In genomic region chr6:13455604-13456003, GRCh38 we compare ENCODE assay signal across 9 cellular contexts. TPM values are rescaled to one million over a fixed set of nuclear protein-coding genes. Genes with fewer than 3 reads are reported as not detected.
DNase-seq lines count a peak whose midpoint lies in the region; ATAC-seq and TF ChIP-seq lines count a peak whose summit lies in the region.
"Had no signal": no experiment of that assay in that cellular context is flagged by ENCODE, and none has a peak within 500 bp of the region (broad histone marks: within the 10 kb centered on the region; RNA-seq: fewer than 3 reads in every experiment).

No MANE protein-coding gene starts in this region.

- no peaks in the 10 kb centered on the region for H3K9me3 Mint-ChIP-seq in CD8-positive, alpha-beta T cell

- peaks cover 31% of the 10 kb centered on the region for H3K4me1 ChIP-seq in CD8-positive, alpha-beta T cell (ENCODE audit: insufficient read depth, low read length)
- peaks cover 0 to 8% of the 10 kb centered on the region in 2 donors for H3K4me1 ChIP-seq in esophagus (ENCODE audit: control insufficient read depth in 2 of 2, insufficient read depth in 2 of 2, low read length in 1 of 2)

- no peaks in the 10 kb centered on the region for H3K36me3 ChIP-seq in CD8-positive, alpha-beta T cell (ENCODE audit: insufficient read depth, low read length)
- peaks cover 0 to 6% of the 10 kb centered on the region in 2 donors for H3K36me3 ChIP-seq in esophagus (ENCODE audit: control insufficient read depth in 2 of 2, insufficient read depth in 2 of 2, low read length in 1 of 2)

- H3K27me3 ChIP-seq in CD8-positive, alpha-beta T cell (ENCODE audit: insufficient read depth, low read length) = no peaks in the 10 kb centered on the region
- H3K27me3 ChIP-seq in esophagus (ENCODE audit: control insufficient read depth in 1 of 2, insufficient read depth in 2 of 2, low read length in 2 of 2) = no peaks in the 10 kb centered on the region

- H3K4me1 Mint-ChIP-seq in CD8-positive, alpha-beta T cell (ENCODE audit: low read depth) = peaks cover 37% of the 10 kb centered on the region

- POLR2A ChIA-PET in CD8-positive, alpha-beta T cell (lab: Charles Lee) = no interaction called here

- H3K27ac ChIP-seq in CD8-positive, alpha-beta T cell (ENCODE audit: low read depth, low read length) = no peak overlapping the region
- peak overlapping the region; percentile 26 to 53 for H3K27ac ChIP-seq in esophagus (ENCODE audit: low read depth in 2 of 2, low read length in 1 of 2)

- H3K4me3 ChIP-seq in CD8-positive, alpha-beta T cell (ENCODE audit: low read depth, low read length) = no peak overlapping the region
- H3K4me3 ChIP-seq in esophagus (ENCODE audit: low read depth in 1 of 2, low read length in 2 of 2) = no peak overlapping the region

- no peak for TF ChIP-seq CTCF in CD8-positive, alpha-beta T cell (IDR thresholded peaks at IDR 0.05)
- TF ChIP-seq CTCF in omental fat pad (IDR thresholded peaks at IDR 0.05) = no peak

- no peaks in the 10 kb centered on the region for H3K27me3 Mint-ChIP-seq in CD8-positive, alpha-beta T cell (ENCODE audit: low read depth)

- peak overlapping the region; percentile 72 for H3K27ac Mint-ChIP-seq in CD8-positive, alpha-beta T cell

- CTCF ChIA-PET in CD8-positive, alpha-beta T cell (lab: Charles Lee) = interaction anchor here (0.6 to 4.9 kb wide), 3 partner anchors 82 to 138 kb away, joined by 3 to 38 read pairs (median 4); no protein-coding TSS in a partner anchor

- H3K9me3 ChIP-seq in CD8-positive, alpha-beta T cell (ENCODE audit: low read length) = no peaks in the 10 kb centered on the region
- no peaks in the 10 kb centered on the region for H3K9me3 ChIP-seq in esophagus (ENCODE audit: control insufficient read depth in 2 of 2, insufficient read depth in 1 of 2, low read depth in 1 of 2, low read length in 1 of 2)

- no peak for DNase-seq in CD8-positive, alpha-beta T cell
- no peak for DNase-seq in omental fat pad (ENCODE audit: low spot score)
- no peak for DNase-seq in HuH-7 (ENCODE audit: low spot score)
- DNase-seq in NCI-H1092 treated with DMSO at 0.1 percent for 48 hours (lab: John Stamatoyannopoulos, UW) = no peak
- DNase-seq: DMS 273 treated with DMSO at 0.1 percent for 48 hours, NCI-H1694 had no signal

- intact Hi-C loops in CD8-positive, alpha-beta T cell (cut with DNase I, micrococcal nuclease) = loop anchor here (1.0 to 10.0 kb wide), 3 partner anchors 31 to 159 kb away; partner anchors contain the start of genes NOL7 (in 1 of the 2) and SIRT5 (in 1 of the 2)

- ATAC-seq in CD8-positive, alpha-beta T cell = no peak
- ATAC-seq in HG02885 (IDR thresholded peaks at IDR 0.05; ENCODE audit: poor library complexity, unreplicated experiment) = peak; percentile 53
- peak; percentile 42 for ATAC-seq in omental fat pad (ENCODE audit: low FRiP score)
- ATAC-seq in HG02759 (IDR thresholded peaks at IDR 0.05; ENCODE audit: unreplicated experiment) = no peak

- WGBS in esophagus, 2 donors = 75 to 77% methylated on average over 4 of the region's 4 CpGs

- H3K4me3 Mint-ChIP-seq in CD8-positive, alpha-beta T cell = peak overlapping the region; percentile 4

- no peaks in the 10 kb centered on the region for H3K36me3 Mint-ChIP-seq in CD8-positive, alpha-beta T cell

RNA-seq across cellular contexts. Expression of gene GFOD1, which starts 31.8 kb away (rescaled TPM):
- total RNA-seq in CD8-positive, alpha-beta T cell = 1 to 10 TPM; 5.6 to 7.6 TPM
- polyA plus RNA-seq in esophagus = 1 to 10 TPM; 4.2 to 6.8 TPM
- total RNA-seq in omental fat pad = 10 to 100 TPM; 12.2 to 78.2 (median 45.7) TPM

Comparison
In these comparisons a context has a peak if more than half of its experiments do, and no peak if none do; other contexts are left out.
1. ATAC-seq: peak in HG02885 (single experiment) and omental fat pad (single experiment); none in CD8-positive, alpha-beta T cell (single experiment) and HG02759 (single experiment).